Comparison of ENCODE assay signal across 1 cellular context in the genomic region with DNA sequence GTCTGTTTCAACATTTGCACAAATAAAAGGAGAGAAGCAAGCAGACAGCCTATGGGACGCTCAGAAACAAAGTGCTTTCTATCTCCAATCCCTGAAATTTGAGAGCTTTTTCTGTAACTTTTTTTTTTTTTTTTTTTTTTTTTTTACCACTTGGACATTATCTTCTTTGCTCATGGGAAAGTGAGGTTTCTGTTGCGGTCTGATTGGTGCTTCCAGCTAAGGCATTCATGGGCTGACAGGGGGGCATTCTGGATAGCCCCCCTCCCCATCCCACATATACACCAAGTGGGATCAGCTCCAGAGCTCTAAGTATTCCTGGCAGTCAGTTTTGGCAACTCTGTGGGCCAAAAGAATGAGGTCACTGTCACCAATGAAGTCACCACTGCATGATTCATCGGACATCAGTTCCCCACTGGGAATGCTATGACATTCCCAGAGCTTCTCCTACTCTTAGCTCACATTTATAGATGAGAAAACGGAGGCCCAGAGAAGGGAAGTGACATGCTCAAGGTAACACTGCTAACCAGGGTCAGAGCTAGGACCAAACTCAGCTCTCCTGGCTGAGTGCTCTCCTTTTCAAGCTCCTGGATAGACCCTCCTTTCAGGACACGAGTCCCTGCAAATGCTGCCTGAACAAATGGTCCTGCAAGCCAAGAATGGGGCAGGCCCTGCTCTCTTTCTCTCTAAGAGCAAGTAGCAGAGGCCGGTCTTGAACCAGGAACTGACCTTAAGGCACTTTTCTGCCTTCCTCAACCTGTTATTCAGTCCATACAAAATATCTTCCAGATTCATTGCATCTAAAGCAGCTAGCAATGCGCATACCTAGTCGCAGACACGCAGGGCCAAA.
TF ChIP-seq lines count a peak whose summit lies in the region.

No MANE protein-coding gene starts in this region.

TF ChIP-seq in HEK293, 187 proteins besides CTCF, POLR2A, EP300 and RAD21 (continued from another document):
- TF ChIP-seq, protein P1, sequence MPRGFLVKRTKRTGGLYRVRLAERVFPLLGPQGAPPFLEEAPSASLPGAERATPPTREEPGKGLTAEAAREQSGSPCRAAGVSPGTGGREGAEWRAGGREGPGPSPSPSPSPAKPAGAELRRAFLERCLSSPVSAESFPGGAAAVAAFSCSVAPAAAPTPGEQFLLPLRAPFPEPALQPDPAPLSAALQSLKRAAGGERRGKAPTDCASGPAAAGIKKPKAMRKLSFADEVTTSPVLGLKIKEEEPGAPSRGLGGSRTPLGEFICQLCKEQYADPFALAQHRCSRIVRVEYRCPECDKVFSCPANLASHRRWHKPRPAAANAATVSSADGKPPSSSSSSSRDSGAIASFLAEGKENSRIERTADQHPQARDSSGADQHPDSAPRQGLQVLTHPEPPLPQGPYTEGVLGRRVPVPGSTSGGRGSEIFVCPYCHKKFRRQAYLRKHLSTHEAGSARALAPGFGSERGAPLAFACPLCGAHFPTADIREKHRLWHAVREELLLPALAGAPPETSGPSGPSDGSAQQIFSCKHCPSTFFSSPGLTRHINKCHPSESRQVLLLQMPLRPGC (tag by site-specific recombination; IDR thresholded peaks at IDR 0.05) = peak; percentile 85
- TF ChIP-seq, protein P2, sequence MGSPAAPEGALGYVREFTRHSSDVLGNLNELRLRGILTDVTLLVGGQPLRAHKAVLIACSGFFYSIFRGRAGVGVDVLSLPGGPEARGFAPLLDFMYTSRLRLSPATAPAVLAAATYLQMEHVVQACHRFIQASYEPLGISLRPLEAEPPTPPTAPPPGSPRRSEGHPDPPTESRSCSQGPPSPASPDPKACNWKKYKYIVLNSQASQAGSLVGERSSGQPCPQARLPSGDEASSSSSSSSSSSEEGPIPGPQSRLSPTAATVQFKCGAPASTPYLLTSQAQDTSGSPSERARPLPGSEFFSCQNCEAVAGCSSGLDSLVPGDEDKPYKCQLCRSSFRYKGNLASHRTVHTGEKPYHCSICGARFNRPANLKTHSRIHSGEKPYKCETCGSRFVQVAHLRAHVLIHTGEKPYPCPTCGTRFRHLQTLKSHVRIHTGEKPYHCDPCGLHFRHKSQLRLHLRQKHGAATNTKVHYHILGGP (tag by site-specific recombination; IDR thresholded peaks at IDR 0.05) = no peak; the same call in 1 of the 2 replicates
- TF ChIP-seq, protein P3, sequence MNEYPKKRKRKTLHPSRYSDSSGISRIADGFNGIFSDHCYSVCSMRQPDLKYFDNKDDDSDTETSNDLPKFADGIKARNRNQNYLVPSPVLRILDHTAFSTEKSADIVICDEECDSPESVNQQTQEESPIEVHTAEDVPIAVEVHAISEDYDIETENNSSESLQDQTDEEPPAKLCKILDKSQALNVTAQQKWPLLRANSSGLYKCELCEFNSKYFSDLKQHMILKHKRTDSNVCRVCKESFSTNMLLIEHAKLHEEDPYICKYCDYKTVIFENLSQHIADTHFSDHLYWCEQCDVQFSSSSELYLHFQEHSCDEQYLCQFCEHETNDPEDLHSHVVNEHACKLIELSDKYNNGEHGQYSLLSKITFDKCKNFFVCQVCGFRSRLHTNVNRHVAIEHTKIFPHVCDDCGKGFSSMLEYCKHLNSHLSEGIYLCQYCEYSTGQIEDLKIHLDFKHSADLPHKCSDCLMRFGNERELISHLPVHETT (tag by site-specific recombination; IDR thresholded peaks at IDR 0.05) = peak; percentile 60; the same call in 1 of the 2 replicates
- TF ChIP-seq MEIS1 (CRISPR knock-in tag; IDR thresholded peaks at IDR 0.05; ENCODE audit: borderline replicate concordance) (no peak), ZFHX2 (tag by site-specific recombination; conservative IDR thresholded peaks at IDR 0.05) (no peak), ZNF48 (tag by site-specific recombination; IDR thresholded peaks at IDR 0.05) (no peak)
- TF ChIP-seq, protein P4, sequence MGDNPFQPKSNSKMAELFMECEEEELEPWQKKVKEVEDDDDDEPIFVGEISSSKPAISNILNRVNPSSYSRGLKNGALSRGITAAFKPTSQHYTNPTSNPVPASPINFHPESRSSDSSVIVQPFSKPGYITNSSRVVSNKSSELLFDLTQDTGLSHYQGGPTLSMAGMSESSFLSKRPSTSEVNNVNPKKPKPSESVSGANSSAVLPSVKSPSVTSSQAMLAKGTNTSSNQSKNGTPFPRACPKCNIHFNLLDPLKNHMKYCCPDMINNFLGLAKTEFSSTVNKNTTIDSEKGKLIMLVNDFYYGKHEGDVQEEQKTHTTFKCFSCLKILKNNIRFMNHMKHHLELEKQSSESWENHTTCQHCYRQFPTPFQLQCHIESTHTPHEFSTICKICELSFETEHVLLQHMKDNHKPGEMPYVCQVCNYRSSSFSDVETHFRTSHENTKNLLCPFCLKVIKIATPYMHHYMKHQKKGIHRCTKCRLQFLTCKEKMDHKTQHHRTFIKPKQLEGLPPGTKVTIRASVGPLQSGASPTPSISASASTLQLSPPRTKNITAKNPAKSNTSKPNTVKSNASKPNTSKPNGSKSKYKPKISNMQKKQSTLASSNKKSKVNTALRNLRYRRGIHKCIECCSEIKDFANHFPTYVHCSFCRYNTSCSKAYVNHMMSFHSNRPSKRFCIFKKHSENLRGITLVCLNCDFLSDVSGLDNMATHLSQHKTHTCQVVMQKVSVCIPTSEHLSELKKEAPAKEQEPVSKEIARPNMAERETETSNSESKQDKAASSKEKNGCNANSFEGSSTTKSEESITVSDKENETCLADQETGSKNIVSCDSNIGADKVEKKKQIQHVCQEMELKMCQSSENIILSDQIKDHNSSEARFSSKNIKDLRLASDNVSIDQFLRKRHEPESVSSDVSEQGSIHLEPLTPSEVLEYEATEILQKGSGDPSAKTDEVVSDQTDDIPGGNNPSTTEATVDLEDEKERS (tag by site-specific recombination; IDR thresholded peaks at IDR 0.05) = peak; percentile 89
TF ChIP-seq in HEK293: peak in this region for 48.
